ENCODE assay signal across 19 cellular contexts in the genomic region with DNA sequence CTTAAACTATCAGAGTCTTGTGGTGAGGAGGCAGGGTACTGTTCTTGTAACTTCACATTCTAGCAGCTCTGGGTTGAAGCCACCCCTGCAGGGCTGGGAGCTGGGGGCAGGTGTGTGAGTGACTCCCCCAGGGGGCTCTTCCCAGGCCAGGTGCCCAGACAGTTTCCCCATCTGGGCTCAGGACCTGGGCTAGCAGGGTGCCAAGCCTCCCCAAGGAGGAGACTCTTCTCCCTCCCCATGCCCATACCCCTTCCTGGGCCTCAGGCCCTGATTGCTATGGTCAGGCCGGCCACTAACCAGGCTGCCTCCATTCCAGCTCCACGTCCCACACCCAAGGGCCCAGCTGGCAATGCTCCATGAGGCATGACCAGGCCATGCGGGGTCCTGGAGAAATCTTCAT.
"Had no signal": no experiment of that assay in that cellular context is flagged by ENCODE, and none has a peak within 500 bp of the region (broad histone marks: within the 10 kb centered on the region; RNA-seq: fewer than 3 reads in every experiment).

No MANE protein-coding gene starts in this region.

- H3K27ac ChIP-seq: dorsolateral prefrontal cortex, gastrocnemius medialis, heart right ventricle, neutrophil, sigmoid colon, skin epidermis, stomach had no signal

- H3K9me3 ChIP-seq: gastrocnemius medialis, heart right ventricle, neutrophil, sigmoid colon, stomach had no signal

- H3K36me3 Mint-ChIP-seq: naive thymus-derived CD4-positive, alpha-beta T cell; type B pancreatic cell had no signal

- H3K4me3 ChIP-seq: dorsolateral prefrontal cortex, gastrocnemius medialis, heart right ventricle, sigmoid colon, skin epidermis, stomach had no signal

- H3K27me3 ChIP-seq: gastrocnemius medialis had no signal

- H3K27ac Mint-ChIP-seq: nephron progenitor cell, type B pancreatic cell had no signal

- ATAC-seq: esophagus mucosa; gastrocnemius medialis; heart right ventricle; left colon; naive thymus-derived CD4-positive, alpha-beta T cell had no signal

- DNase-seq: cortex of kidney; effector CD8-positive, alpha-beta T cell; gastrocnemius medialis; heart right ventricle; left colon; mesendoderm; naive thymus-derived CD4-positive, alpha-beta T cell; nephron progenitor cell; posterior cingulate gyrus; sigmoid colon; stimulated activated CD4-positive, alpha-beta T cell treated with anti-CD3 and anti-CD28 coated beads, Interleukin-12 subunit alpha, Interleukin-12 subunit beta, amount 100 ng/mL, for 4 hours; stimulated activated naive CD4-positive, alpha-beta T cell; stomach; substantia nigra had no signal

- H3K9me3 Mint-ChIP-seq: naive thymus-derived CD4-positive, alpha-beta T cell; nephron progenitor cell; type B pancreatic cell had no signal

- H3K36me3 ChIP-seq: gastrocnemius medialis, heart right ventricle, neutrophil, sigmoid colon, stomach had no signal

- H3K4me3 Mint-ChIP-seq: naive thymus-derived CD4-positive, alpha-beta T cell; nephron progenitor cell; type B pancreatic cell had no signal

- H3K4me1 ChIP-seq: gastrocnemius medialis had no signal
